In the genomic region with DNA sequence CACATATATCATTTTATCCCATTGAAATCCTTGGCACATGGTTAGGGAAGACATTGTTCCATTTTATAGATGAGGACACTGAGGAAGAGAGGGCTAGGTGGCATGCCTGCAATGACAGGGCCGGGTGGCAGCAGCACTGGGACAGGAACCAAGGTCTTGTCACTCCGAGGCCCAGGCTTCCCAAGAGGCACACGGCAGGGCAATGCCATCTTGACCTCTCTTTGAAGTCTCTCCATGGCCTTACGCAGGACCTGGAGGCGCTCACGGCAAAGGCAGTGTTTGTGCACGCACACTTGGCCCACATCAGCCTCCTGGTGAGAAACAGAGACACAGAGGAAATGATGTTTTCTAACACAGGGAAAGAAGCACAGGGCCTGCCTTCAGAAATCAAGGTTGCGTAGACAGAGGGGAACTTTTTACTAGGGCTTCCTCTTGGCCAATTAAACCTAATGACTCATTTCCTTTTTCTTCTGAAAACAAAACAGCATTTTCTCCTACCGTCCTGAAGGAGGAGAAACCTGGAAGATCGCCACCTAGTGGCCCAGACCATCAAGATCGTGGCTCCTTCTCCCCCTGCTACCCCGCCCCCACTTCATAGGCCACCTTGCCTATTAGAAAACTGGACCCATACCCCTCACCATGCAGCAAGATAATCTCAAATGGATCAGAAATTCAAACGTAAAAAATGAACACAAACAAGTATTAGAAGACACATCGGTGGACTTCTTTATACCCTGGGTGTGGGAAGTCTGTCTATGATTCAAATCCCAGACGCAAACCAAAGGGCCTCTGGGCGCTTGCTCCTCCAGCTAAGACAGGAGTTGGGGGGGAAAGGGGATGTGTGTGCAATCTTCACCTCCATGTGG, we compare ENCODE assay signal across 8 cellular contexts.
DNase-seq lines count a peak whose midpoint lies in the region; ATAC-seq and TF ChIP-seq lines count a peak whose summit lies in the region.

No MANE protein-coding gene starts in this region.

- H3K9me3 ChIP-seq in OCI-LY7 (ENCODE audit: low read length), result no peaks in the 10 kb centered on the region

- H3K9me2 ChIP-seq in OCI-LY7 (ENCODE audit: insufficient read depth, low read length), result no peaks in the 10 kb centered on the region; the same call in 1 of the 2 replicates

- no TSS peak for BruUV-seq in OCI-LY7 (replicated peaks; lab: Mats Ljungman, UMichigan)

- H2AFZ ChIP-seq in OCI-LY7 (ENCODE audit: low read length), result peak overlapping the region; percentile 99

- H3K27ac Mint-ChIP-seq in naive B cell, result peak overlapping the region; percentile 90 to 98 (median 96)

- intact Hi-C loops in OCI-LY7 (cut with micrococcal nuclease; ENCODE audit: unreplicated experiment), result loop anchor here (1.0 to 10.0 kb wide), 5 partner anchors 74 to 635 kb away; partner anchors contain the start of gene SP3

- peaks cover 6% of the 10 kb centered on the region for H3K4me1 ChIP-seq in OCI-LY7 (ENCODE audit: insufficient read depth, low read length, poor library complexity, severe bottlenecking)

- peak; percentile 88 for ATAC-seq in esophagus mucosa
- peak; percentile 95 to 96 for ATAC-seq in naive B cell (ENCODE audit: low read depth in 2 of 2)

- H3K4me3 ChIP-seq in OCI-LY7 (ENCODE audit: low read depth, low read length, poor library complexity, severe bottlenecking), result peak overlapping the region; percentile 38

- H3K27ac ChIP-seq in OCI-LY7 (ENCODE audit: low read depth, low read length, poor library complexity, severe bottlenecking), result peak overlapping the region; percentile 63

- in situ Hi-C loops in Caki2 (cut with HindIII; ENCODE audit: low pct_unique_long_range_greater_than_20kb, low sequenced_read_pairs), result no loop called here

- TF ChIP-seq CTCF in GM20000 (IDR thresholded peaks at IDR 0.05; ENCODE audit: extremely low read depth, missing control alignments) (peak; percentile 77), OCI-LY7 (conservative IDR thresholded peaks at IDR 0.05; ENCODE audit: low read length) (peak; percentile 94)

- H3K27me3 Mint-ChIP-seq in naive B cell, result peaks cover 0 to 9% (median 0%) of the 10 kb centered on the region in 3 donors

- DNase-seq in Caki2 (ENCODE audit: low read depth) (peak; percentile 90), GM20000 (ENCODE audit: low spot score) (peak; percentile 87), HS-5 (ENCODE audit: low read depth) (peak; percentile 90), OCI-LY7 (ENCODE audit: low spot score) (peak; percentile 92), activated T-cell treated with anti-CD3 and anti-CD28 coated beads for 4 hours (peak; percentile 79), naive B cell (peak; percentile 86)
- DNase-seq in stimulated activated CD8-positive, alpha-beta memory T cell treated with anti-CD3 and anti-CD28 coated beads, Interleukin-7, amount 100 ng/mL, for 48 hours (ENCODE audit: extremely low read depth in 1 of 2, low read depth in 1 of 2), result peak; percentile 59 to 77

- peaks cover 8 to 19% (median 14%) of the 10 kb centered on the region in 3 donors for H3K4me1 Mint-ChIP-seq in naive B cell

- peak overlapping the region in 7 of 8 donors; percentile 50 to 82 (median 70) for H3K4me3 Mint-ChIP-seq in naive B cell

- CTCF ChIA-PET in OCI-LY7 (lab: Charles Lee; ENCODE audit: unreplicated experiment), result interaction anchor here (0.6 kb wide), 1 partner anchor 21 kb away, joined by 3 read pairs; no protein-coding TSS in a partner anchor

- H3K4me2 ChIP-seq in OCI-LY7 (ENCODE audit: low read length), result peak overlapping the region; percentile 70

- no peaks in the 10 kb centered on the region for H3K9me3 Mint-ChIP-seq in naive B cell

- no peaks in the 10 kb centered on the region for H3K79me2 ChIP-seq in OCI-LY7 (ENCODE audit: insufficient read depth, low read depth, low read length)

- no peaks in the 10 kb centered on the region for H3K36me3 ChIP-seq in OCI-LY7 (ENCODE audit: insufficient read depth, low read length)

- POLR2A ChIA-PET in OCI-LY7 (lab: Charles Lee), result interaction anchor here (0.9 kb wide), 1 partner anchor 55 kb away, joined by 4 read pairs; no protein-coding TSS in a partner anchor

- no peaks in the 10 kb centered on the region for H3K36me3 Mint-ChIP-seq in naive B cell

- no peaks in the 10 kb centered on the region for H4K20me1 ChIP-seq in OCI-LY7 (ENCODE audit: insufficient read depth, low read length)

Comparison
In these comparisons a context has a peak if more than half of its experiments do, and no peak if none do; other contexts are left out.
1. Peak in every context shown above with its lines: DNase-seq, ATAC-seq, H3K4me3 ChIP-seq and H3K27ac ChIP-seq.